In the genomic region with DNA sequence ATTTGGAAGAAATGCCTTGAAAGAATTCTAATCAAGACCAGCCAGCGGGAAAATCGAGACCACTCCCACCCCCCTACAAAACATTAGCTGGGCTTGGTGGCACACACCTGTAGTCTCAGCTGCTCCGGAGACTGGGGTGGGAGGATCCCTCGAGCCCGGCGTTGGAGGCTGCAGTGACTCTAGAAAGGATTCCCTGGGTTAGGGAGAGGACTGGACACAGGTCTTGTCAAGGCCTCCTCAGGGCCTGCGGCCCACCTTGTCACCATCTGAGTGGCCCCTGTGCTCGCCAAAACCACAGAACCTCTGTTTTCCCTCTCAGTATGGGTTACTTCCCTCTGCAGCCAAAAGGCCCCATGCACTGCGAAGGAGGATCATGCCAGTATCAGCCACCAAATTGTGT, we compare ENCODE assay signal across 28 cellular contexts.
"Had no signal": no experiment of that assay in that cellular context is flagged by ENCODE, and none has a peak within 500 bp of the region (broad histone marks: within the 10 kb centered on the region; RNA-seq: fewer than 3 reads in every experiment).

No MANE protein-coding gene starts in this region.

- H3K4me3 ChIP-seq: ovary, psoas muscle, right lobe of liver, sigmoid colon, suprapubic skin, testis, tibial artery, transverse colon, upper lobe of left lung, uterus had no signal

- H3K36me3 Mint-ChIP-seq: naive thymus-derived CD4-positive, alpha-beta T cell; natural killer cell; stimulated activated effector memory CD8-positive, alpha-beta T cell treated with anti-CD3 and anti-CD28 coated beads, Interleukin-12 subunit alpha, Interleukin-12 subunit beta, amount 100 ng/mL, for 72 hours had no signal

- DNase-seq: naive thymus-derived CD4-positive, alpha-beta T cell; natural killer cell; occipital lobe; ovary; psoas muscle; right cardiac atrium; right lobe of liver; sigmoid colon; small intestine; stimulated activated CD4-positive, alpha-beta T cell treated with anti-CD3 and anti-CD28 coated beads, Interleukin-15, amount 100 ng/mL, for 24 hours; stimulated activated CD4-positive, alpha-beta T cell treated with anti-CD3 and anti-CD28 coated beads, Interleukin-2, amount 100 ng/mL, for 24 hours; stimulated activated CD4-positive, alpha-beta T cell treated with anti-CD3 and anti-CD28 coated beads, Interleukin-2, amount 100 ng/mL, for 48 hours; stimulated activated CD4-positive, alpha-beta T cell treated with anti-CD3 and anti-CD28 coated beads, Interleukin-4, amount 100 ng/mL, for 24 hours; stimulated activated naive CD4-positive, alpha-beta T cell; stimulated activated naive CD8-positive, alpha-beta T cell treated with anti-CD3 and anti-CD28 coated beads, Interleukin-15, amount 100 ng/mL, for 72 hours; stimulated activated naive CD8-positive, alpha-beta T cell treated with anti-CD3 and anti-CD28 coated beads, Interleukin-15, Interleukin-2, amounts not matched to agents 100 U/mL and 50 U/mL, for 24 hours; substantia nigra; testis; tibial artery; transverse colon; upper lobe of left lung; uterus had no signal

- H3K27ac Mint-ChIP-seq: naive thymus-derived CD4-positive, alpha-beta T cell; natural killer cell; nephron; progenitor cell of endocrine pancreas; stimulated activated effector memory CD8-positive, alpha-beta T cell treated with anti-CD3 and anti-CD28 coated beads, Interleukin-12 subunit alpha, Interleukin-12 subunit beta, amount 100 ng/mL, for 72 hours; stimulated activated naive CD8-positive, alpha-beta T cell treated with anti-CD3 and anti-CD28 coated beads, Interleukin-15, amount 100 ng/mL, for 72 hours had no signal

- H2AFZ ChIP-seq: parathyroid adenoma had no signal

- H3K4me1 ChIP-seq: parathyroid adenoma, psoas muscle, right lobe of liver, sigmoid colon, suprapubic skin, testis, tibial artery, transverse colon, upper lobe of left lung, uterus had no signal

- H3K9me3 Mint-ChIP-seq: natural killer cell; nephron; stimulated activated effector memory CD8-positive, alpha-beta T cell treated with anti-CD3 and anti-CD28 coated beads, Interleukin-12 subunit alpha, Interleukin-12 subunit beta, amount 100 ng/mL, for 72 hours; stimulated activated naive CD8-positive, alpha-beta T cell treated with anti-CD3 and anti-CD28 coated beads, Interleukin-15, amount 100 ng/mL, for 72 hours had no signal

- H3K27me3 ChIP-seq: ovary, right lobe of liver, sigmoid colon, suprapubic skin, testis, tibial artery, transverse colon, upper lobe of left lung, uterus had no signal

- ATAC-seq: naive thymus-derived CD4-positive, alpha-beta T cell; natural killer cell; psoas muscle; right cardiac atrium; right lobe of liver; stimulated activated effector memory CD8-positive, alpha-beta T cell treated with anti-CD3 and anti-CD28 coated beads, Interleukin-12 subunit alpha, Interleukin-12 subunit beta, amount 100 ng/mL, for 72 hours; stimulated activated naive CD8-positive, alpha-beta T cell treated with anti-CD3 and anti-CD28 coated beads, Interleukin-15, amount 100 ng/mL, for 72 hours; stimulated activated naive CD8-positive, alpha-beta T cell treated with anti-CD3 and anti-CD28 coated beads, Interleukin-15, Interleukin-2, amounts not matched to agents 100 U/mL and 50 U/mL, for 24 hours had no signal

- H3K9me3 ChIP-seq: ovary, psoas muscle, right lobe of liver, sigmoid colon, suprapubic skin, testis, tibial artery, transverse colon, upper lobe of left lung, uterus had no signal

- H3K4me3 Mint-ChIP-seq: naive thymus-derived CD4-positive, alpha-beta T cell; natural killer cell; nephron; neural crest cell; stimulated activated effector memory CD8-positive, alpha-beta T cell treated with anti-CD3 and anti-CD28 coated beads, Interleukin-12 subunit alpha, Interleukin-12 subunit beta, amount 100 ng/mL, for 72 hours; stimulated activated naive CD8-positive, alpha-beta T cell treated with anti-CD3 and anti-CD28 coated beads, Interleukin-15, amount 100 ng/mL, for 72 hours had no signal

- H3K4me1 Mint-ChIP-seq: naive thymus-derived CD4-positive, alpha-beta T cell; natural killer cell; stimulated activated effector memory CD8-positive, alpha-beta T cell treated with anti-CD3 and anti-CD28 coated beads, Interleukin-12 subunit alpha, Interleukin-12 subunit beta, amount 100 ng/mL, for 72 hours; stimulated activated naive CD8-positive, alpha-beta T cell treated with anti-CD3 and anti-CD28 coated beads, Interleukin-15, amount 100 ng/mL, for 72 hours had no signal

- H3K27ac ChIP-seq: ovary, parathyroid adenoma, psoas muscle, right lobe of liver, sigmoid colon, suprapubic skin, testis, tibial artery, transverse colon, upper lobe of left lung, uterus had no signal

- H3K9ac ChIP-seq: parathyroid adenoma had no signal

- H3K79me2 ChIP-seq: parathyroid adenoma had no signal

- H3K36me3 ChIP-seq: ovary, right lobe of liver, sigmoid colon, suprapubic skin, tibial artery, transverse colon, upper lobe of left lung, uterus had no signal
